In genomic region chr2:8252997-8253694, GRCh38 we compare ENCODE assay signal across 8 cellular contexts.
DNase-seq lines count a peak whose midpoint lies in the region; ATAC-seq, FAIRE-seq and TF ChIP-seq lines count a peak whose summit lies in the region.

No MANE protein-coding gene starts in this region.

- H3K4me3 ChIP-seq in tibial nerve: no peak overlapping the region

- H3K9me3 ChIP-seq in tibial nerve: no peaks in the 10 kb centered on the region

- peaks cover 0 to 17% (median 7%) of the 10 kb centered on the region in 4 donors for H3K4me1 ChIP-seq in tibial nerve

- TF ChIP-seq EP300 in tibial nerve (IDR thresholded peaks at IDR 0.05): no peak

- no peaks in the 10 kb centered on the region for H3K27me3 ChIP-seq in tibial nerve

- no peak for FAIRE-seq in D721Med (lab: Jason Lieb, UNC)

- peak; percentile 79 for ATAC-seq in GM18519 (IDR thresholded peaks at IDR 0.05; ENCODE audit: low FRiP score, unreplicated experiment)
- ATAC-seq in HG02571 (IDR thresholded peaks at IDR 0.05; ENCODE audit: unreplicated experiment): peak; percentile 74
- peak; percentile 73 for ATAC-seq in esophagus mucosa

- DNase-seq in NCI-H1092 (lab: John Stamatoyannopoulos, UW) (peak; percentile 53), tibial nerve (ENCODE audit: low spot score in 2 of 2) (no peak), erythroblast (lab: John Stamatoyannopoulos, UW) (no peak), D721Med (ENCODE audit: insufficient read length, low spot score) (no peak)
- no peak for DNase-seq in activated effector memory CD4-positive, alpha-beta T cell treated with Interleukin-2 at 50 U/mL for 16 hours

- no peak for TF ChIP-seq POLR2A in tibial nerve (IDR thresholded peaks at IDR 0.05)
- TF ChIP-seq POLR2A in erythroblast (IDR thresholded peaks at IDR 0.05; ENCODE audit: low read length): no peak

- no peaks in the 10 kb centered on the region for H3K36me3 ChIP-seq in tibial nerve

- H3K27ac ChIP-seq in tibial nerve: no peak overlapping the region

- TF ChIP-seq CTCF in tibial nerve (IDR thresholded peaks at IDR 0.05) (no peak), D721Med (IDR thresholded peaks at IDR 0.05; ENCODE audit: insufficient read depth, missing control alignments) (no peak)

- WGBS in tibial nerve, 2 donors: 82 to 84% methylated on average over 10 of the region's 10 CpGs
